ENCODE assay signal across 20 cellular contexts in genomic region chr14:97280526-97280925, GRCh38.
DNase-seq lines count a peak whose midpoint lies in the region; ATAC-seq and TF ChIP-seq lines count a peak whose summit lies in the region.
"Had no signal": no experiment of that assay in that cellular context is flagged by ENCODE, and none has a peak within 500 bp of the region (broad histone marks: within the 10 kb centered on the region; RNA-seq: fewer than 3 reads in every experiment).

No MANE protein-coding gene starts in this region.

- H2AK5ac ChIP-seq in trophoblast cell (ENCODE audit: low read length) = no peak overlapping the region

- H3K27me3 ChIP-seq in trophoblast cell (ENCODE audit: insufficient read depth, low read length) = no peaks in the 10 kb centered on the region
- H3K27me3 ChIP-seq: BE2C, SJSA1 had no signal

- H3K79me1 ChIP-seq in trophoblast cell (ENCODE audit: low read length) = no peaks in the 10 kb centered on the region

- no peaks in the 10 kb centered on the region for H3K36me3 Mint-ChIP-seq in natural killer cell
- H3K36me3 Mint-ChIP-seq: CD4-positive, alpha-beta memory T cell had no signal

- H3K27ac Mint-ChIP-seq in natural killer cell = no peak overlapping the region
- H3K27ac Mint-ChIP-seq: HFFc6 had no signal

- no CpG with 5 or more reads among the region's 10 CpGs for WGBS in trophoblast cell (ENCODE audit: extremely low coverage, insufficient coverage, insufficient read length)

- H4K12ac ChIP-seq in trophoblast cell (ENCODE audit: low read depth, low read length) = no peak overlapping the region

- H3K4ac ChIP-seq in trophoblast cell (ENCODE audit: low read depth, low read length) = no peak overlapping the region

- peaks cover 10 to 37% of the 10 kb centered on the region in 2 donors for H3K27me3 Mint-ChIP-seq in natural killer cell (ENCODE audit: low read depth in 2 of 2)

- H3K14ac ChIP-seq in trophoblast cell (ENCODE audit: low read length) = no peak overlapping the region

- TF ChIP-seq CTCF in natural killer cell (IDR thresholded peaks at IDR 0.05) = no peak

- H4K8ac ChIP-seq in trophoblast cell (ENCODE audit: low read depth, low read length) = no peak overlapping the region

- DNase-seq in ELF-1 (ENCODE audit: low read depth, low spot score) (peak; percentile 23), SK-N-MC (ENCODE audit: low read depth, low spot score) (no peak), fibroblast of peridontal ligament (ENCODE audit: extremely low read depth) (peak; percentile 4), trophoblast cell (peak; percentile 74 to 94), NCI-H128 (lab: John Stamatoyannopoulos, UW; ENCODE audit: unreplicated experiment) (no peak), cardiac septum (ENCODE audit: low spot score) (no peak), natural killer cell (no peak)
- DNase-seq: BE2C; CD4-positive, alpha-beta memory T cell; HFFc6; MV-4-11; NCI-H1417 treated with DMSO at 0.1 percent for 48 hours; NCI-H2029; NCI-H2171 treated with DMSO at 0.1 percent for 48 hours; NCI-H446 treated with DMSO at 0.1 percent for 48 hours; OCI-M1 had no signal

- no peak overlapping the region for H2BK120ac ChIP-seq in trophoblast cell (ENCODE audit: insufficient read depth, low read length, poor library complexity)

- ATAC-seq in HG02588 (IDR thresholded peaks at IDR 0.05; ENCODE audit: unreplicated experiment) = no peak
- ATAC-seq in natural killer cell = no peak
- ATAC-seq: K562 had no signal

- H3K79me2 ChIP-seq in trophoblast cell (ENCODE audit: control insufficient read depth, insufficient read depth, low read length, poor library complexity) = no peaks in the 10 kb centered on the region

- H4K91ac ChIP-seq in trophoblast cell (ENCODE audit: low read depth, low read length) = no peak overlapping the region

- no peak overlapping the region for H3K18ac ChIP-seq in trophoblast cell (ENCODE audit: low read length)

- peaks cover 14 to 16% of the 10 kb centered on the region in 2 donors for H3K4me1 Mint-ChIP-seq in natural killer cell

- H3K23ac ChIP-seq in trophoblast cell (ENCODE audit: low read length) = no peak overlapping the region

- H3K4me3 ChIP-seq in SK-N-MC = no peak overlapping the region
- no peak overlapping the region for H3K4me3 ChIP-seq in trophoblast cell (ENCODE audit: low read depth, low read length)
- H3K4me3 ChIP-seq: K562, SJSA1 had no signal

- no peak overlapping the region for H3K4me3 Mint-ChIP-seq in natural killer cell
- H3K4me3 Mint-ChIP-seq: CD4-positive, alpha-beta memory T cell; HFFc6 had no signal

- no peaks in the 10 kb centered on the region for H3K9me3 Mint-ChIP-seq in natural killer cell
- H3K9me3 Mint-ChIP-seq: CD4-positive, alpha-beta memory T cell had no signal

- no peaks in the 10 kb centered on the region for H3K9me3 ChIP-seq in SK-N-MC (ENCODE audit: low read depth, low read length)
- H3K9me3 ChIP-seq in trophoblast cell (ENCODE audit: insufficient read depth, low read depth, low read length) = no peaks in the 10 kb centered on the region
- H3K9me3 ChIP-seq: BE2C, SJSA1 had no signal

- H3K9ac ChIP-seq in SK-N-MC (ENCODE audit: insufficient read length) (no peak overlapping the region), trophoblast cell (ENCODE audit: low read length) (no peak overlapping the region)

- H3K27ac ChIP-seq in SK-N-MC (peak overlapping the region; percentile 36; the same call in 1 of the 2 replicates), trophoblast cell (ENCODE audit: low read depth, low read length) (no peak overlapping the region)
- H3K27ac ChIP-seq: HL-60, SJSA1 had no signal

- H3K36me3 ChIP-seq in SK-N-MC (ENCODE audit: insufficient read depth, low read length) = no peaks in the 10 kb centered on the region
- no peaks in the 10 kb centered on the region for H3K36me3 ChIP-seq in trophoblast cell (ENCODE audit: control insufficient read depth in 1 of 2, insufficient read depth in 2 of 2, low read length in 2 of 2)
- H3K36me3 ChIP-seq: BE2C, SJSA1 had no signal

- no peak overlapping the region for H2BK5ac ChIP-seq in trophoblast cell (ENCODE audit: low read depth, low read length, poor library complexity)

- H2AFZ ChIP-seq in trophoblast cell (ENCODE audit: insufficient read depth, low read length, poor library complexity) = no peak overlapping the region

- intact Hi-C loops in cardiac septum (cut with DNase I) = no loop called here
- intact Hi-C loops in natural killer cell (cut with micrococcal nuclease) = no loop called here

- no peak overlapping the region for H3K4me2 ChIP-seq in trophoblast cell (ENCODE audit: low read length)

- H2BK12ac ChIP-seq in trophoblast cell (ENCODE audit: low read length) = no peak overlapping the region

- peaks cover 0 to 3% of the 10 kb centered on the region in 2 experiments for H3K4me1 ChIP-seq in trophoblast cell (ENCODE audit: control insufficient read depth in 1 of 2, insufficient read depth in 2 of 2, low read length in 2 of 2)
- H3K4me1 ChIP-seq: BE2C had no signal

Comparison
In these comparisons a context has a peak if more than half of its experiments do, and no peak if none do; other contexts are left out.
1. DNase-seq: peak in ELF-1 (single experiment), fibroblast of peridontal ligament (single experiment) and trophoblast cell (2 of 2); none in SK-N-MC (single experiment), NCI-H128 (single experiment), cardiac septum (single experiment) and natural killer cell (single experiment).